3 cellular contexts compared by ENCODE assay signal in genomic region chr2:32422133-32422532, GRCh38.
TF ChIP-seq lines count a peak whose summit lies in the region.

No MANE protein-coding gene starts in this region.

TF ChIP-seq in SK-N-SH, 30 proteins besides CTCF, POLR2A, EP300 and RAD21:
- no peak for TF ChIP-seq POLR2AphosphoS5 (IDR thresholded peaks at IDR 0.05; ENCODE audit: low read depth, low read length)
- 0 out of 2 replicates have a peak, but pooled peaks have one; percentile 51 for TF ChIP-seq YY1 (IDR thresholded peaks at IDR 0.05; ENCODE audit: low read depth)
- TF ChIP-seq MAX (IDR thresholded peaks at IDR 0.05; ENCODE audit: low read depth), result no peak

TF ChIP-seq in SK-N-SH treated with all-trans-retinoic acid at 6 μM for 48 hours, 23 proteins besides CTCF, POLR2A, EP300 and RAD21:
- TF ChIP-seq ZFP30 (CRISPR knock-in tag; IDR thresholded peaks at IDR 0.05), result no peak
- no peak for TF ChIP-seq ARNTL (CRISPR knock-in tag; IDR thresholded peaks at IDR 0.05; ENCODE audit: borderline replicate concordance, low read depth)
- TF ChIP-seq ZNF70 (CRISPR knock-in tag; IDR thresholded peaks at IDR 0.05), result no peak
- TF ChIP-seq TCF4 (CRISPR knock-in tag; IDR thresholded peaks at IDR 0.05; ENCODE audit: borderline replicate concordance), result no peak
- no peak for TF ChIP-seq ESRRG (CRISPR knock-in tag; IDR thresholded peaks at IDR 0.05)
- no peak for TF ChIP-seq BACH2 (CRISPR knock-in tag; IDR thresholded peaks at IDR 0.05; ENCODE audit: borderline replicate concordance)
- TF ChIP-seq ZC3H10 (CRISPR knock-in tag; IDR thresholded peaks at IDR 0.05), result no peak

TF ChIP-seq in GM23338, 12 proteins besides CTCF, POLR2A, EP300 and RAD21:
- TF ChIP-seq EZH2phosphoT487 (IDR thresholded peaks at IDR 0.05; ENCODE audit: unreplicated experiment) (no peak), STAT1 (IDR thresholded peaks at IDR 0.05; ENCODE audit: unreplicated experiment) (no peak), NANOG (IDR thresholded peaks at IDR 0.05; ENCODE audit: borderline replicate concordance) (no peak), ZNF331 (CRISPR knock-in tag; IDR thresholded peaks at IDR 0.05; ENCODE audit: low read depth) (no peak), ZNF462 (CRISPR knock-in tag; IDR thresholded peaks at IDR 0.05) (no peak), EZH2 (IDR thresholded peaks at IDR 0.05; ENCODE audit: low read depth, unreplicated experiment) (no peak), JUNB (IDR thresholded peaks at IDR 0.05; ENCODE audit: unreplicated experiment) (no peak), CREB1 (CRISPR knock-in tag; IDR thresholded peaks at IDR 0.05; ENCODE audit: low read depth) (no peak), POLR2AphosphoS5 (IDR thresholded peaks at IDR 0.05; ENCODE audit: low read depth) (no peak), ZNF114 (CRISPR knock-in tag; IDR thresholded peaks at IDR 0.05) (no peak), ETS1 (IDR thresholded peaks at IDR 0.05) (no peak), REST (IDR thresholded peaks at IDR 0.05; ENCODE audit: unreplicated experiment) (no peak)
